Comparison of ENCODE assay signal across 8 cellular contexts in genomic region chr2:108448678-108449409, GRCh38. TPM values are rescaled to one million over a fixed set of nuclear protein-coding genes. Genes with fewer than 3 reads are reported as not detected.
DNase-seq lines count a peak whose midpoint lies in the region; ATAC-seq and TF ChIP-seq lines count a peak whose summit lies in the region.

Gene GCC2 (plus strand): TSS chr2:108449206. CDS start chr2:108449275, 69 bp downstream.

- peak within 1 kb of the TSS; percentile 97 for H3K4me3 ChIP-seq in GM23338

- H3K36me3 Mint-ChIP-seq in GM23338 (ENCODE audit: low read depth) = peaks cover 25% of the 10 kb centered on the region
- H3K36me3 Mint-ChIP-seq in activated T-cell treated with anti-CD3 and anti-CD28 coated beads, Interleukin-2, amount 50 U/mL, for 72 hours (ENCODE audit: insufficient read depth in 2 of 2) = peaks cover 5 to 17% of the 10 kb centered on the region in 2 donors
- peaks cover 9 to 12% of the 10 kb centered on the region in 2 donors for H3K36me3 Mint-ChIP-seq in naive B cell
- peaks cover 52% of the 10 kb centered on the region for H3K36me3 Mint-ChIP-seq in stimulated activated effector memory CD8-positive, alpha-beta T cell treated with anti-CD3 and anti-CD28 coated beads, Interleukin-12 subunit alpha, Interleukin-12 subunit beta, amount 100 ng/mL, for 72 hours

- ATAC-seq in GM23338 = peak; percentile 95
- peak; percentile 99 to 100 for ATAC-seq in activated T-cell treated with anti-CD3 and anti-CD28 coated beads, Interleukin-2, amount 50 U/mL, for 72 hours (replicated peaks in 1 of 2)
- ATAC-seq in naive B cell (ENCODE audit: low read depth in 2 of 2) = peak; percentile 94 to 96
- ATAC-seq in stimulated activated effector memory CD8-positive, alpha-beta T cell treated with anti-CD3 and anti-CD28 coated beads, Interleukin-12 subunit alpha, Interleukin-12 subunit beta, amount 100 ng/mL, for 72 hours = peak; percentile 100

- H4K20me1 ChIP-seq in GM23338 (replicated peaks; ENCODE audit: insufficient read depth) = peaks cover 8% of the 10 kb centered on the region; the same call in 1 of the 2 replicates

- peaks cover 12% of the 10 kb centered on the region for H3K4me1 ChIP-seq in GM23338 (ENCODE audit: insufficient read depth)

- H3K9me3 Mint-ChIP-seq in GM23338 (no peaks in the 10 kb centered on the region), naive B cell (no peaks in the 10 kb centered on the region)
- no peaks in the 10 kb centered on the region for H3K9me3 Mint-ChIP-seq in activated T-cell treated with anti-CD3 and anti-CD28 coated beads, Interleukin-2, amount 50 U/mL, for 72 hours
- no peaks in the 10 kb centered on the region for H3K9me3 Mint-ChIP-seq in stimulated activated effector memory CD8-positive, alpha-beta T cell treated with anti-CD3 and anti-CD28 coated beads, Interleukin-12 subunit alpha, Interleukin-12 subunit beta, amount 100 ng/mL, for 72 hours

- H2AFZ ChIP-seq in GM23338 = peak within 1 kb of the TSS; percentile 94

- peak within 1 kb of the TSS; percentile 95 for H3K27ac Mint-ChIP-seq in GM23338
- peak within 1 kb of the TSS; percentile 89 for H3K27ac Mint-ChIP-seq in activated T-cell treated with anti-CD3 and anti-CD28 coated beads, Interleukin-2, amount 50 U/mL, for 72 hours
- H3K27ac Mint-ChIP-seq in naive B cell = peak within 1 kb of the TSS; percentile 98 to 100 (median 98)
- peak within 1 kb of the TSS; percentile 98 for H3K27ac Mint-ChIP-seq in stimulated activated effector memory CD8-positive, alpha-beta T cell treated with anti-CD3 and anti-CD28 coated beads, Interleukin-12 subunit alpha, Interleukin-12 subunit beta, amount 100 ng/mL, for 72 hours

- H3K79me2 ChIP-seq in GM23338 (replicated peaks; ENCODE audit: insufficient read depth) = peaks cover 22% of the 10 kb centered on the region

- DNase-seq in Daoy (ENCODE audit: low read depth) = peak; percentile 94
- peak; percentile 98 for DNase-seq in GM23338 (ENCODE audit: low spot score)
- peak; percentile 93 to 95 for DNase-seq in Kasumi-1 (lab: John Stamatoyannopoulos, UW)
- peak; percentile 96 for DNase-seq in RKO (ENCODE audit: low spot score)
- peak; percentile 97 for DNase-seq in activated T-cell treated with anti-CD3 and anti-CD28 coated beads, Interleukin-2, amount 50 U/mL, for 72 hours
- DNase-seq in fibroblast of gingiva (ENCODE audit: low read depth) = peak; percentile 95
- peak; percentile 97 for DNase-seq in naive B cell
- DNase-seq in stimulated activated effector memory CD8-positive, alpha-beta T cell treated with anti-CD3 and anti-CD28 coated beads, Interleukin-12 subunit alpha, Interleukin-12 subunit beta, amount 100 ng/mL, for 72 hours (ENCODE audit: low spot score in 2 of 2) = peak; percentile 83 to 96

- peak within 1 kb of the TSS; percentile 95 for H3K4me2 ChIP-seq in GM23338

- no peaks in the 10 kb centered on the region; the same call in 1 of the 2 replicates for H3K9me2 ChIP-seq in GM23338 (ENCODE audit: insufficient read depth)

- peaks cover 3% of the 10 kb centered on the region for H3K27me3 Mint-ChIP-seq in GM23338 (ENCODE audit: insufficient read depth, low read depth, poor library complexity)
- no peaks in the 10 kb centered on the region for H3K27me3 Mint-ChIP-seq in activated T-cell treated with anti-CD3 and anti-CD28 coated beads, Interleukin-2, amount 50 U/mL, for 72 hours (ENCODE audit: low read depth)
- H3K27me3 Mint-ChIP-seq in naive B cell = no peaks in the 10 kb centered on the region

- H3F3A ChIP-seq in GM23338 (replicated peaks; ENCODE audit: low read depth) = no peaks in the 10 kb centered on the region

- no peak for TF ChIP-seq CTCF in GM23338 (conservative IDR thresholded peaks at IDR 0.05; ENCODE audit: low read depth in 2 of 2)

- H3K4me3 Mint-ChIP-seq in GM23338 (peak within 1 kb of the TSS; percentile 93), naive B cell (peak within 1 kb of the TSS; percentile 91 to 99 (median 97))
- peak within 1 kb of the TSS; percentile 96 for H3K4me3 Mint-ChIP-seq in activated T-cell treated with anti-CD3 and anti-CD28 coated beads, Interleukin-2, amount 50 U/mL, for 72 hours
- peak within 1 kb of the TSS; percentile 98 for H3K4me3 Mint-ChIP-seq in stimulated activated effector memory CD8-positive, alpha-beta T cell treated with anti-CD3 and anti-CD28 coated beads, Interleukin-12 subunit alpha, Interleukin-12 subunit beta, amount 100 ng/mL, for 72 hours

- H3K27me3 ChIP-seq in GM23338 (ENCODE audit: insufficient read depth) = no peaks in the 10 kb centered on the region

- peaks cover 9% of the 10 kb centered on the region for H3K4me1 Mint-ChIP-seq in GM23338
- H3K4me1 Mint-ChIP-seq in activated T-cell treated with anti-CD3 and anti-CD28 coated beads, Interleukin-2, amount 50 U/mL, for 72 hours (ENCODE audit: low read depth) = peaks cover 49% of the 10 kb centered on the region
- H3K4me1 Mint-ChIP-seq in naive B cell = peaks cover 22 to 40% (median 39%) of the 10 kb centered on the region in 3 donors
- H3K4me1 Mint-ChIP-seq in stimulated activated effector memory CD8-positive, alpha-beta T cell treated with anti-CD3 and anti-CD28 coated beads, Interleukin-12 subunit alpha, Interleukin-12 subunit beta, amount 100 ng/mL, for 72 hours = peaks cover 26% of the 10 kb centered on the region

- H3K27ac ChIP-seq in GM23338 (ENCODE audit: low read depth) = peak within 1 kb of the TSS; percentile 93

- peaks cover 17% of the 10 kb centered on the region; the same call in 1 of the 2 replicates for H3K36me3 ChIP-seq in GM23338 (ENCODE audit: insufficient read depth)

TF ChIP-seq in GM23338, 12 proteins besides CTCF, POLR2A, EP300 and RAD21 (continues in another document):
- TF ChIP-seq REST (IDR thresholded peaks at IDR 0.05; ENCODE audit: unreplicated experiment) (no peak), CREB1 (CRISPR knock-in tag; IDR thresholded peaks at IDR 0.05; ENCODE audit: low read depth) (peak; percentile 91), NANOG (IDR thresholded peaks at IDR 0.05; ENCODE audit: borderline replicate concordance) (no peak)

RNA-seq across cellular contexts. Expression of gene GCC2, which starts in this region (rescaled TPM):
- 12.9 and 19.8 TPM in 2 replicates for total RNA-seq in Daoy (2014; rRNA removed; shearing (Covaris generic))
- 36.2 and 43.4 TPM in 2 replicates for total RNA-seq in GM23338 (2014; rRNA removed; shearing (Covaris generic))
- polyA plus RNA-seq in GM23338 (2016; fragmentation: Nextera tagmentation; extraction: Ambion mirVana) (122 and 172 TPM in 2 replicates), naive B cell (ENCODE audit: low read depth in 6 of 6) (10 to 100 TPM; 16.4 to 80.1 (median 41.0) TPM)
- total RNA-seq in activated T-cell treated with anti-CD3 and anti-CD28 coated beads, Interleukin-2, amount 50 U/mL, for 72 hours = 10 to 100 TPM; 65.5 to 68.7 TPM

Comparison
In these comparisons a context has a peak if more than half of its experiments do, and no peak if none do; other contexts are left out.
1. Peak in every context shown above with its lines: DNase-seq, ATAC-seq, H3K4me3 ChIP-seq and H3K27ac ChIP-seq.